In genomic region chr17:47702391-47702995, GRCh38 we compare ENCODE assay signal across 17 cellular contexts. TPM values are rescaled to one million over a fixed set of nuclear protein-coding genes. Genes with fewer than 3 reads are reported as not detected.
DNase-seq lines count a peak whose midpoint lies in the region; ATAC-seq, FAIRE-seq and TF ChIP-seq lines count a peak whose summit lies in the region.
"Had no signal": no experiment of that assay in that cellular context is flagged by ENCODE, and none has a peak within 500 bp of the region (broad histone marks: within the 10 kb centered on the region; RNA-seq: fewer than 3 reads in every experiment).

No MANE protein-coding gene starts in this region.

- H3K79me2 ChIP-seq in Loucy (ENCODE audit: insufficient read depth, low read length): no peaks in the 10 kb centered on the region

- H2AFZ ChIP-seq in Loucy (ENCODE audit: low read length) (no peak overlapping the region), neuronal stem cell (ENCODE audit: low read length) (no peak overlapping the region)

- H3K9ac ChIP-seq in Loucy (ENCODE audit: low read depth, low read length, poor library complexity, severe bottlenecking) (peak overlapping the region; percentile 51), neuronal stem cell (ENCODE audit: low read depth, low read length, poor library complexity) (peak overlapping the region; percentile 50)

- H3K36me3 Mint-ChIP-seq in activated naive CD8-positive, alpha-beta T cell: peaks cover 6% of the 10 kb centered on the region

- H3K4me1 Mint-ChIP-seq in activated naive CD8-positive, alpha-beta T cell (ENCODE audit: low read depth): peaks cover 78% of the 10 kb centered on the region

- peak; percentile 16 for DNase-seq in activated T-cell treated with anti-CD3 and anti-CD28 coated beads, Interleukin-2, amount 50 U/mL, for 1 hour
- no peak for DNase-seq in activated T-cell treated with anti-CD3 and anti-CD28 coated beads, Interleukin-2, amount 50 U/mL, for 48 hours
- DNase-seq in neuronal stem cell (ENCODE audit: low spot score): no peak
- no peak for DNase-seq in H54 (ENCODE audit: insufficient read length, low spot score)
- DNase-seq: COR-L47, GOT3, NCI-H2081 treated with DMSO at 0.1 percent for 48 hours, NCI-H526 had no signal

- H2AK5ac ChIP-seq in neuronal stem cell (ENCODE audit: low read depth, low read length): peak overlapping the region; percentile 60

- no peaks in the 10 kb centered on the region for H3K27me3 Mint-ChIP-seq in activated naive CD8-positive, alpha-beta T cell

- no peak for TF ChIP-seq POLR2A in H54 (IDR thresholded peaks at IDR 0.05; ENCODE audit: low read depth, low read length)

- H3K27ac Mint-ChIP-seq in activated naive CD8-positive, alpha-beta T cell: peak overlapping the region; percentile 83

- no peak overlapping the region for H2BK12ac ChIP-seq in neuronal stem cell (ENCODE audit: low read length)

- peak overlapping the region; percentile 52 for H3K18ac ChIP-seq in neuronal stem cell (ENCODE audit: low read length)

- ATAC-seq in GM21528 (IDR thresholded peaks at IDR 0.05; ENCODE audit: low FRiP score, unreplicated experiment) (no peak), GM18519 (IDR thresholded peaks at IDR 0.05; ENCODE audit: low FRiP score, unreplicated experiment) (no peak)

- H4K8ac ChIP-seq in neuronal stem cell (ENCODE audit: low read depth, low read length): no peak overlapping the region

- H3K9me3 Mint-ChIP-seq in activated naive CD8-positive, alpha-beta T cell (ENCODE audit: low read depth): no peaks in the 10 kb centered on the region

- H3K4ac ChIP-seq in neuronal stem cell (ENCODE audit: low read length): no peak overlapping the region

- H3K4me1 ChIP-seq in Loucy (ENCODE audit: insufficient read depth, low read length, poor library complexity, severe bottlenecking): peaks cover 61% of the 10 kb centered on the region
- H3K4me1 ChIP-seq in neuronal stem cell (ENCODE audit: control insufficient read depth in 2 of 2, insufficient read depth in 1 of 2, low read depth in 1 of 2, low read length in 2 of 2): peaks cover 10 to 20% of the 10 kb centered on the region in 2 donors

- no CpG with 5 or more reads among the region's 12 CpGs for WGBS in neuronal stem cell (ENCODE audit: extremely low coverage in 2 of 2, insufficient read length in 2 of 2, insufficient replicate concordance in 1 of 2), 2 donors

- no peak for TF ChIP-seq CTCF in Loucy (conservative IDR thresholded peaks at IDR 0.05; ENCODE audit: low read length)

- FAIRE-seq in H54 (lab: Jason Lieb, UNC): no peak
- FAIRE-seq: urothelium cell line had no signal

- no peaks in the 10 kb centered on the region for H3K79me1 ChIP-seq in neuronal stem cell (ENCODE audit: low read depth, low read length)

- no peak overlapping the region for H3K23ac ChIP-seq in neuronal stem cell (ENCODE audit: low read depth, low read length, poor library complexity)

- peak overlapping the region; percentile 51 for H3K4me3 Mint-ChIP-seq in activated naive CD8-positive, alpha-beta T cell

- H2BK5ac ChIP-seq in neuronal stem cell (ENCODE audit: low read length): no peak overlapping the region

- peak overlapping the region; percentile 55 for H2BK15ac ChIP-seq in neuronal stem cell (ENCODE audit: low read length)

- no peaks in the 10 kb centered on the region for H3K9me2 ChIP-seq in Loucy (replicated peaks; ENCODE audit: low read depth, low read length)

- H3F3A ChIP-seq in Loucy (ENCODE audit: low read depth): no peaks in the 10 kb centered on the region

- no peaks in the 10 kb centered on the region for H4K20me1 ChIP-seq in Loucy (ENCODE audit: insufficient read depth, low read length, poor library complexity, severe bottlenecking)

- H3K27ac ChIP-seq in neuronal stem cell (replicated peaks; ENCODE audit: low read length): no peak overlapping the region
- H3K27ac ChIP-seq: ascending aorta, coronary artery, epithelial cell of prostate had no signal

- no peak overlapping the region for H3K14ac ChIP-seq in neuronal stem cell (ENCODE audit: low read length)

- no peaks in the 10 kb centered on the region for H3K27me3 ChIP-seq in Loucy (ENCODE audit: insufficient read depth, low read length, poor library complexity, severe bottlenecking)
- no peaks in the 10 kb centered on the region for H3K27me3 ChIP-seq in neuronal stem cell (ENCODE audit: control insufficient read depth in 3 of 3, insufficient read depth in 3 of 3, low read depth in 1 of 3, low read length in 3 of 3)
- H3K27me3 ChIP-seq: ascending aorta had no signal

- no peak overlapping the region for H4K91ac ChIP-seq in neuronal stem cell (ENCODE audit: low read depth, low read length, poor library complexity)

- no peak overlapping the region for H2BK120ac ChIP-seq in neuronal stem cell (ENCODE audit: low read depth, low read length)

- H3K9me3 ChIP-seq in Loucy (ENCODE audit: insufficient read depth, low read depth, low read length) (no peaks in the 10 kb centered on the region), neuronal stem cell (replicated peaks in 1 of 2; ENCODE audit: control insufficient read depth in 2 of 2, insufficient read depth in 1 of 2, low read depth in 1 of 2, low read length in 2 of 2) (no peaks in the 10 kb centered on the region)
- H3K9me3 ChIP-seq: ascending aorta had no signal

- H3K4me3 ChIP-seq in Loucy (ENCODE audit: low read length, poor library complexity, severe bottlenecking) (no peak overlapping the region), neuronal stem cell (ENCODE audit: low read length in 2 of 2) (no peak overlapping the region)
- H3K4me3 ChIP-seq: ascending aorta, coronary artery, K562 had no signal

- peak overlapping the region; percentile 57 for H3K4me2 ChIP-seq in Loucy (ENCODE audit: low read depth, low read length, poor library complexity, severe bottlenecking)
- H3K4me2 ChIP-seq in neuronal stem cell (ENCODE audit: insufficient read depth, low read length, poor library complexity, severe bottlenecking): no peak overlapping the region

- H3K36me3 ChIP-seq in Loucy (ENCODE audit: insufficient read depth, low read length) (no peaks in the 10 kb centered on the region), neuronal stem cell (replicated peaks in 1 of 2; ENCODE audit: control insufficient read depth in 2 of 2, insufficient read depth in 2 of 2, low read length in 2 of 2) (peaks cover 5 to 25% of the 10 kb centered on the region in 2 donors)

RNA-seq across cellular contexts. Expression of gene TBKBP1, which starts 8.5 kb away (rescaled TPM):
- 12.8 TPM for polyA plus RNA-seq in neuronal stem cell (2013, experiment 1 of 2)
- polyA plus RNA-seq in neuronal stem cell (2013, experiment 2 of 2): 13.4 TPM

RNA-seq across cellular contexts. Expression of gene TBX21, which starts 30.5 kb away (rescaled TPM):
- not detected for polyA plus RNA-seq in neuronal stem cell (2013, experiment 1 of 2)
- 0.01 TPM for polyA plus RNA-seq in neuronal stem cell (2013, experiment 2 of 2)
- polyA plus RNA-seq: K562 had no signal

RNA-seq across cellular contexts. Expression of gene KPNB1, which starts 52.8 kb away (rescaled TPM):
- 208 TPM for polyA plus RNA-seq in neuronal stem cell (2013, experiment 1 of 2)
- polyA plus RNA-seq in neuronal stem cell (2013, experiment 2 of 2): 239 TPM
